16 cellular contexts compared by ENCODE assay signal in genomic region chr9:98607787-98608186, GRCh38.
DNase-seq lines count a peak whose midpoint lies in the region; ATAC-seq, FAIRE-seq and TF ChIP-seq lines count a peak whose summit lies in the region.
"Had no signal": no experiment of that assay in that cellular context is flagged by ENCODE, and none has a peak within 500 bp of the region (broad histone marks: within the 10 kb centered on the region; RNA-seq: fewer than 3 reads in every experiment).

No MANE protein-coding gene starts in this region.

- ATAC-seq in HG03108 (IDR thresholded peaks at IDR 0.05; ENCODE audit: unreplicated experiment) = no peak
- ATAC-seq: pancreas, WTC11 had no signal

- CTCF ChIA-PET in activated CD4-positive, alpha-beta T cell treated with anti-CD3 and anti-CD28 coated beads, Interleukin-2, amount 10 ng/mL, durations not matched to agents 7 days and 5 days (lab: Charles Lee) = no interaction called here

- no peak overlapping the region for H3K4me3 Mint-ChIP-seq in astrocyte (ENCODE audit: unreplicated experiment)
- no peak overlapping the region for H3K4me3 Mint-ChIP-seq in activated CD4-positive, alpha-beta T cell treated with anti-CD3 and anti-CD28 coated beads, Interleukin-2, amount 10 ng/mL, durations not matched to agents 7 days and 5 days
- H3K4me3 Mint-ChIP-seq: WTC11 had no signal

- no peaks in the 10 kb centered on the region for H3K36me3 ChIP-seq in astrocyte (ENCODE audit: insufficient read depth, low read length)
- H3K36me3 ChIP-seq: pancreas had no signal

- H3K4me1 ChIP-seq in astrocyte (ENCODE audit: insufficient read depth, low read length) = no peaks in the 10 kb centered on the region
- H3K4me1 ChIP-seq: pancreas had no signal

- peak; percentile 23 for FAIRE-seq in astrocyte (lab: Jason Lieb, UNC)
- FAIRE-seq: pancreas had no signal

- H3K27ac ChIP-seq in astrocyte (ENCODE audit: low read depth, low read length) = peak overlapping the region; percentile 52
- H3K27ac ChIP-seq: pancreas had no signal

- peaks cover 18% of the 10 kb centered on the region for H3K27me3 Mint-ChIP-seq in astrocyte (ENCODE audit: low read depth, unreplicated experiment)
- peaks cover 9% of the 10 kb centered on the region for H3K27me3 Mint-ChIP-seq in activated CD4-positive, alpha-beta T cell treated with anti-CD3 and anti-CD28 coated beads, Interleukin-2, amount 10 ng/mL, durations not matched to agents 7 days and 5 days

- H3K4me1 Mint-ChIP-seq in astrocyte (ENCODE audit: low read depth, unreplicated experiment) = peaks cover 12% of the 10 kb centered on the region
- no peaks in the 10 kb centered on the region for H3K4me1 Mint-ChIP-seq in activated CD4-positive, alpha-beta T cell treated with anti-CD3 and anti-CD28 coated beads, Interleukin-2, amount 10 ng/mL, durations not matched to agents 7 days and 5 days

- H4K20me1 ChIP-seq in astrocyte (ENCODE audit: insufficient read depth, low read length) = no peaks in the 10 kb centered on the region

- H3K9me3 Mint-ChIP-seq in astrocyte (ENCODE audit: unreplicated experiment) = no peaks in the 10 kb centered on the region
- H3K9me3 Mint-ChIP-seq in activated CD4-positive, alpha-beta T cell treated with anti-CD3 and anti-CD28 coated beads, Interleukin-2, amount 10 ng/mL, durations not matched to agents 7 days and 5 days = no peaks in the 10 kb centered on the region
- H3K9me3 Mint-ChIP-seq: WTC11 had no signal

- TF ChIP-seq CTCF in astrocyte (IDR thresholded peaks at IDR 0.05; ENCODE audit: insufficient read depth, low read depth, low read length) (no peak), fibroblast of villous mesenchyme (IDR thresholded peaks at IDR 0.05; ENCODE audit: insufficient read depth, low read depth, low read length) (no peak)

- H3K4me3 ChIP-seq in astrocyte (ENCODE audit: insufficient read depth, low read depth, low read length) (no peak overlapping the region), fibroblast of villous mesenchyme (ENCODE audit: low read depth, low read length) (no peak overlapping the region)
- H3K4me3 ChIP-seq: pancreas had no signal

- no peaks in the 10 kb centered on the region for H3K36me3 Mint-ChIP-seq in astrocyte (ENCODE audit: low read depth, unreplicated experiment)
- no peaks in the 10 kb centered on the region for H3K36me3 Mint-ChIP-seq in activated CD4-positive, alpha-beta T cell treated with anti-CD3 and anti-CD28 coated beads, Interleukin-2, amount 10 ng/mL, durations not matched to agents 7 days and 5 days (ENCODE audit: low read depth)
- H3K36me3 Mint-ChIP-seq: WTC11 had no signal

- POLR2A ChIA-PET in activated CD4-positive, alpha-beta T cell treated with anti-CD3 and anti-CD28 coated beads, Interleukin-2, amount 10 ng/mL, durations not matched to agents 7 days and 5 days (lab: Charles Lee) = no interaction called here

- H3K9ac ChIP-seq in astrocyte (ENCODE audit: low read length) = no peak overlapping the region

- H2AFZ ChIP-seq in astrocyte (ENCODE audit: low read depth, low read length) = peak overlapping the region; percentile 41

- H3K4me2 ChIP-seq in astrocyte (ENCODE audit: low read length) = peak overlapping the region; percentile 68

- DNase-seq in A172 (ENCODE audit: low spot score) (peak; percentile 59), H4 (ENCODE audit: low spot score) (peak; percentile 71), astrocyte (ENCODE audit: low read depth) (peak; percentile 88), fibroblast of villous mesenchyme (ENCODE audit: low read depth) (peak; percentile 85), SK-N-DZ (ENCODE audit: low spot score) (no peak)
- DNase-seq in activated CD4-positive, alpha-beta T cell treated with anti-CD3 and anti-CD28 coated beads for 1 hour = no peak
- no peak for DNase-seq in activated CD4-positive, alpha-beta T cell treated with anti-CD3 and anti-CD28 coated beads, Interleukin-2, amount 10 ng/mL, durations not matched to agents 7 days and 5 days
- DNase-seq: activated naive CD4-positive, alpha-beta T cell; Calu3; head of caudate nucleus; MM.1S; NCI-H1930; NCI-H524 treated with DMSO at 0.1 percent for 48 hours; pancreas had no signal

- H3K9me3 ChIP-seq in astrocyte (ENCODE audit: insufficient read depth, low read depth, low read length) = no peaks in the 10 kb centered on the region
- H3K9me3 ChIP-seq: pancreas had no signal

- H3K27ac Mint-ChIP-seq in astrocyte (ENCODE audit: unreplicated experiment) = peak overlapping the region; percentile 2
- no peak overlapping the region for H3K27ac Mint-ChIP-seq in activated CD4-positive, alpha-beta T cell treated with anti-CD3 and anti-CD28 coated beads, Interleukin-2, amount 10 ng/mL, durations not matched to agents 7 days and 5 days
- H3K27ac Mint-ChIP-seq: WTC11 had no signal

- H3K79me2 ChIP-seq in astrocyte (ENCODE audit: insufficient read depth, low read length) = no peaks in the 10 kb centered on the region

- no peaks in the 10 kb centered on the region for H3K27me3 ChIP-seq in astrocyte (ENCODE audit: insufficient read depth, low read length)
- H3K27me3 ChIP-seq: pancreas had no signal

Comparison
In these comparisons a context has a peak if more than half of its experiments do, and no peak if none do; other contexts are left out.
1. DNase-seq: peak in A172 (single experiment), H4 (single experiment), astrocyte (single experiment) and fibroblast of villous mesenchyme (single experiment); none in SK-N-DZ (single experiment), activated CD4-positive, alpha-beta T cell treated with anti-CD3 and anti-CD28 coated beads for 1 hour (single experiment) and activated CD4-positive, alpha-beta T cell treated with anti-CD3 and anti-CD28 coated beads, Interleukin-2, amount 10 ng/mL, durations not matched to agents 7 days and 5 days (single experiment).